22 cellular contexts compared by ENCODE assay signal in genomic region chr9:68804911-68805889, GRCh38.
DNase-seq lines count a peak whose midpoint lies in the region; ATAC-seq and TF ChIP-seq lines count a peak whose summit lies in the region.
"Had no signal": no experiment of that assay in that cellular context is flagged by ENCODE, and none has a peak within 500 bp of the region (broad histone marks: within the 10 kb centered on the region; RNA-seq: fewer than 3 reads in every experiment).

No MANE protein-coding gene starts in this region.

- CTCF ChIA-PET in mammary epithelial cell (lab: Charles Lee; ENCODE audit: low non-redundant PET), result no interaction called here

- peak; percentile 30 for DNase-seq in NCI-H2029 (lab: John Stamatoyannopoulos, UW)
- DNase-seq in NCI-H2029 treated with DMSO at 0.1 percent for 48 hours (lab: John Stamatoyannopoulos, UW), result no peak
- DNase-seq in Right ventricle myocardium superior, result no peak
- DNase-seq in memory B cell (ENCODE audit: low spot score in 2 of 2), result no peak
- DNase-seq in upper lobe of left lung, result peak in 1 of 2 donors; percentile 84
- no peak for DNase-seq in mammary epithelial cell
- no peak for DNase-seq in NCI-H526 (lab: John Stamatoyannopoulos, UW)
- no peak for DNase-seq in stimulated activated CD4-positive, alpha-beta T cell treated with anti-CD3 and anti-CD28 coated beads, Interleukin-2, amount 100 ng/mL, for 48 hours
- DNase-seq: H7, head of caudate nucleus, KG1, left colon, NCI-H1436 treated with DMSO at 0.1 percent for 48 hours, NCI-H82 had no signal

- no peak overlapping the region for H2AFZ ChIP-seq in mammary epithelial cell (ENCODE audit: low read depth, low read length)
- H2AFZ ChIP-seq: neural progenitor cell had no signal

- in situ Hi-C loops in mammary epithelial cell (cut with MboI; ENCODE audit: low sequenced_read_pairs in 2 of 2), result no loop called here

- H3K36me3 ChIP-seq in upper lobe of left lung, result no peaks in the 10 kb centered on the region
- no peaks in the 10 kb centered on the region for H3K36me3 ChIP-seq in mammary epithelial cell (ENCODE audit: insufficient read depth, low read length)
- H3K36me3 ChIP-seq: ascending aorta, neural progenitor cell had no signal

- TF ChIP-seq POLR2A in upper lobe of left lung (IDR thresholded peaks at IDR 0.05), result peak in 1 of 4 donors; percentile 13

- H4K20me1 ChIP-seq in mammary epithelial cell (ENCODE audit: insufficient read depth, low read length), result no peaks in the 10 kb centered on the region

- no peaks in the 10 kb centered on the region for H3K27me3 Mint-ChIP-seq in memory B cell

- H3K4me1 ChIP-seq in upper lobe of left lung (peaks cover 0 to 25% (median 12%) of the 10 kb centered on the region in 4 donors), mammary epithelial cell (ENCODE audit: insufficient read depth, low read length) (peaks cover 5% of the 10 kb centered on the region)

- no TSS peak for BruUV-seq in mammary epithelial cell (replicated peaks; lab: Mats Ljungman, UMichigan)

- TF ChIP-seq CTCF in upper lobe of left lung (IDR thresholded peaks at IDR 0.05), result no peak
- TF ChIP-seq CTCF in mammary epithelial cell (conservative IDR thresholded peaks at IDR 0.05 in 1 of 2, IDR thresholded peaks at IDR 0.05 in 1 of 2; ENCODE audit: extremely low read depth in 1 of 2, insufficient read depth in 1 of 2, low read depth in 1 of 2, low read length in 2 of 2), result no peak

- H3K4me1 Mint-ChIP-seq in memory B cell, result peaks cover 24% of the 10 kb centered on the region
- H3K4me1 Mint-ChIP-seq: central memory CD8-positive, alpha-beta T cell had no signal

- H3K79me2 ChIP-seq in mammary epithelial cell (ENCODE audit: insufficient read depth, low read length), result no peaks in the 10 kb centered on the region

- H3K27ac Mint-ChIP-seq in memory B cell, result peak overlapping the region; percentile 61
- H3K27ac Mint-ChIP-seq: activated naive CD4-positive, alpha-beta T cell treated with anti-CD3 and anti-CD28 coated beads, Interleukin-2, amount 50 U/mL, for 72 hours; neural progenitor cell; T-helper 2 cell treated with Interferon-gamma antibody and Interleukin-4, amounts not matched to agents 5 μg/mL and 100 μg/mL, for 36 hours had no signal

- H3K9me3 Mint-ChIP-seq in memory B cell, result no peaks in the 10 kb centered on the region
- H3K9me3 Mint-ChIP-seq: activated naive CD4-positive, alpha-beta T cell treated with anti-CD3 and anti-CD28 coated beads, Interleukin-2, amount 50 U/mL, for 72 hours; central memory CD8-positive, alpha-beta T cell; neural progenitor cell; T-helper 2 cell treated with Interferon-gamma antibody and Interleukin-4, amounts not matched to agents 5 μg/mL and 100 μg/mL, for 36 hours had no signal

- ATAC-seq in Right ventricle myocardium superior (ENCODE audit: poor library complexity) (peak; percentile 92), memory B cell (ENCODE audit: low read depth) (no peak), upper lobe of left lung (ENCODE audit: low FRiP score in 2 of 2) (peak; percentile 63 to 91)
- ATAC-seq: activated naive CD4-positive, alpha-beta T cell treated with anti-CD3 and anti-CD28 coated beads, Interleukin-2, amount 50 U/mL, for 72 hours; SK-N-SH treated with all-trans-retinoic acid at 6 μM for 48 hours had no signal

- TF ChIP-seq EP300 in upper lobe of left lung (IDR thresholded peaks at IDR 0.05), result peak in 2 of 4 donors; percentile 6 to 62

- WGBS in upper lobe of left lung, 2 donors, result 66 to 71% methylated on average over 10 to 11 of the region's 11 CpGs
- WGBS in mammary epithelial cell (ENCODE audit: low coverage, missing lambda C conversion rate), result 74% methylated on average over 11 of the region's 11 CpGs

- H3K9ac ChIP-seq in mammary epithelial cell (ENCODE audit: insufficient read depth, low read length), result no peak overlapping the region
- H3K9ac ChIP-seq: neural progenitor cell had no signal

- H3K4me3 Mint-ChIP-seq in memory B cell, result no peak overlapping the region
- H3K4me3 Mint-ChIP-seq: central memory CD8-positive, alpha-beta T cell; neural progenitor cell; T-helper 2 cell treated with Interferon-gamma antibody and Interleukin-4, amounts not matched to agents 5 μg/mL and 100 μg/mL, for 36 hours had no signal

- H3K4me3 ChIP-seq in upper lobe of left lung (no peak overlapping the region), mammary epithelial cell (replicated peaks in 1 of 3; ENCODE audit: insufficient read depth in 1 of 3, low read depth in 2 of 3, low read length in 3 of 3) (no peak overlapping the region)
- H3K4me3 ChIP-seq: ascending aorta, neural progenitor cell had no signal

- H3K36me3 Mint-ChIP-seq in memory B cell, result peaks cover 4% of the 10 kb centered on the region
- H3K36me3 Mint-ChIP-seq: activated naive CD4-positive, alpha-beta T cell treated with anti-CD3 and anti-CD28 coated beads, Interleukin-2, amount 50 U/mL, for 72 hours; neural progenitor cell had no signal

- H3K27me3 ChIP-seq in upper lobe of left lung, result no peaks in the 10 kb centered on the region
- H3K27me3 ChIP-seq in mammary epithelial cell (ENCODE audit: insufficient read depth, low read length), result no peaks in the 10 kb centered on the region
- H3K27me3 ChIP-seq: ascending aorta, neural progenitor cell had no signal

- no peaks in the 10 kb centered on the region for H3K9me3 ChIP-seq in upper lobe of left lung
- H3K9me3 ChIP-seq in mammary epithelial cell (replicated peaks; ENCODE audit: insufficient read depth, low read length), result no peaks in the 10 kb centered on the region
- H3K9me3 ChIP-seq: ascending aorta had no signal

- H3K27ac ChIP-seq in upper lobe of left lung (peak overlapping the region; percentile 32 to 77 (median 54)), mammary epithelial cell (ENCODE audit: insufficient read depth, low read depth, low read length) (no peak overlapping the region)
- H3K27ac ChIP-seq: 22Rv1, neural progenitor cell, RWPE1 had no signal

- dilution Hi-C loops in mammary epithelial cell (cut with HindIII; ENCODE audit: low sequenced_read_pairs), result loop anchor here (5.0 kb wide), 2 partner anchors 37 to 72 kb away; no protein-coding TSS in a partner anchor

- intact Hi-C loops in Right ventricle myocardium superior (cut with DNase I), result no loop called here
- intact Hi-C loops in mammary epithelial cell (cut with micrococcal nuclease), result no loop called here

- H3K4me2 ChIP-seq in mammary epithelial cell (ENCODE audit: insufficient read depth, low read depth, low read length), result no peak overlapping the region
- H3K4me2 ChIP-seq: neural progenitor cell had no signal
